Comparison of ENCODE assay signal across 13 cellular contexts in genomic region chr15:40904552-40905201, GRCh38. TPM values are rescaled to one million over a fixed set of nuclear protein-coding genes. Genes with fewer than 3 reads are reported as not detected.
DNase-seq lines count a peak whose midpoint lies in the region; ATAC-seq and TF ChIP-seq lines count a peak whose summit lies in the region.
"Had no signal": no experiment of that assay in that cellular context is flagged by ENCODE, and none has a peak within 500 bp of the region (broad histone marks: within the 10 kb centered on the region; RNA-seq: fewer than 3 reads in every experiment).

No MANE protein-coding gene starts in this region.

- H3K4me3 ChIP-seq in heart right ventricle: no peak overlapping the region
- no peak overlapping the region for H3K4me3 ChIP-seq in right atrium auricular region
- H3K4me3 ChIP-seq in upper lobe of right lung: no peak overlapping the region
- H3K4me3 ChIP-seq: MG63, suprapubic skin had no signal

- peaks cover 93% of the 10 kb centered on the region for H3K4me1 Mint-ChIP-seq in dendritic cell treated with granulocyte-macrophage colony-stimulating factor and Interleukin-4, amounts not matched to agents 40 ng/mL and 50 ng/mL, for 4 days (ENCODE audit: low read depth)
- H3K4me1 Mint-ChIP-seq in natural killer cell: peaks cover 24 to 57% of the 10 kb centered on the region in 2 donors
- H3K4me1 Mint-ChIP-seq in type B pancreatic cell (ENCODE audit: unreplicated experiment): peaks cover 12% of the 10 kb centered on the region

- peaks cover 16 to 83% (median 61%) of the 10 kb centered on the region in 9 donors for H3K4me1 ChIP-seq in heart right ventricle
- H3K4me1 ChIP-seq in right atrium auricular region: peaks cover 0 to 53% of the 10 kb centered on the region in 2 donors
- peaks cover 42% of the 10 kb centered on the region for H3K4me1 ChIP-seq in upper lobe of right lung

- H3K9me3 ChIP-seq in heart right ventricle (no peaks in the 10 kb centered on the region), right atrium auricular region (no peaks in the 10 kb centered on the region), upper lobe of right lung (no peaks in the 10 kb centered on the region)
- H3K9me3 ChIP-seq: MG63, suprapubic skin had no signal

- no peak overlapping the region for H3K4me3 Mint-ChIP-seq in dendritic cell treated with granulocyte-macrophage colony-stimulating factor and Interleukin-4, amounts not matched to agents 40 ng/mL and 50 ng/mL, for 4 days
- H3K4me3 Mint-ChIP-seq in natural killer cell (no peak overlapping the region), type B pancreatic cell (no peak overlapping the region)
- H3K4me3 Mint-ChIP-seq: activated naive CD4-positive, alpha-beta T cell treated with anti-CD3 and anti-CD28 coated beads, Interleukin-2, amount 10 ng/mL, durations not matched to agents 7 days and 5 days had no signal

- H3K36me3 Mint-ChIP-seq in dendritic cell treated with granulocyte-macrophage colony-stimulating factor and Interleukin-4, amounts not matched to agents 40 ng/mL and 50 ng/mL, for 4 days (ENCODE audit: low read depth): peaks cover 62% of the 10 kb centered on the region
- no peaks in the 10 kb centered on the region for H3K36me3 Mint-ChIP-seq in natural killer cell
- peaks cover 11% of the 10 kb centered on the region for H3K36me3 Mint-ChIP-seq in type B pancreatic cell

- CTCF ChIA-PET in HEK293T (lab: Yijun Ruan, JAX): interaction anchor here (0.5 to 5.0 kb wide), 11 partner anchors 10 to 517 kb away, joined by 3 to 32 read pairs (median 3); partner anchors contain the start of gene VPS18

- H3K36me3 ChIP-seq in heart right ventricle (peaks cover 0 to 49% (median 28%) of the 10 kb centered on the region in 9 donors), right atrium auricular region (peaks cover 37% of the 10 kb centered on the region), upper lobe of right lung (peaks cover 40% of the 10 kb centered on the region)

- ATAC-seq in heart right ventricle (no peak), natural killer cell (no peak), upper lobe of right lung (no peak)

- no peaks in the 10 kb centered on the region for H3K9me3 Mint-ChIP-seq in dendritic cell treated with granulocyte-macrophage colony-stimulating factor and Interleukin-4, amounts not matched to agents 40 ng/mL and 50 ng/mL, for 4 days
- H3K9me3 Mint-ChIP-seq in natural killer cell: no peaks in the 10 kb centered on the region
- no peaks in the 10 kb centered on the region for H3K9me3 Mint-ChIP-seq in type B pancreatic cell
- H3K9me3 Mint-ChIP-seq: activated naive CD4-positive, alpha-beta T cell treated with anti-CD3 and anti-CD28 coated beads, Interleukin-2, amount 10 ng/mL, durations not matched to agents 7 days and 5 days; nephron had no signal

- 69 to 83% methylated on average over 7 of the region's 7 CpGs for WGBS in heart right ventricle, 2 donors

- peak overlapping the region in 7 of 10 donors; percentile 15 to 100 (median 99) for H3K27ac ChIP-seq in heart right ventricle
- peak overlapping the region in 1 of 2 donors; percentile 4 for H3K27ac ChIP-seq in right atrium auricular region
- H3K27ac ChIP-seq in upper lobe of right lung: peak overlapping the region; percentile 80

- POLR2A ChIA-PET in HEK293T (lab: Yijun Ruan, JAX): interaction anchor here (0.9 to 2.0 kb wide), 2 partner anchors 48 to 49 kb away, joined by 3 to 11 read pairs; partner anchors contain the start of gene CHAC1

- H3K27ac Mint-ChIP-seq in dendritic cell treated with granulocyte-macrophage colony-stimulating factor and Interleukin-4, amounts not matched to agents 40 ng/mL and 50 ng/mL, for 4 days: peak overlapping the region; percentile 20
- H3K27ac Mint-ChIP-seq in natural killer cell (peak overlapping the region; percentile 27 to 67), type B pancreatic cell (no peak overlapping the region)

- intact Hi-C loops in heart right ventricle (cut with DNase I) (loop anchor here (1.0 to 10.0 kb wide), 12 partner anchors 38 to 428 kb away; partner anchors contain the start of genes INO80 (in 3 of the 10), NUSAP1 (in 1 of the 10) and OIP5 (in 1 of the 10)), natural killer cell (cut with micrococcal nuclease) (loop anchor here (1.0 kb wide), 1 partner anchor 118 kb away; no protein-coding TSS in a partner anchor), upper lobe of right lung (cut with DNase I) (loop anchor here (5.0 to 10.0 kb wide), 2 partner anchors 118 to 270 kb away; no protein-coding TSS in a partner anchor)
- intact Hi-C loops in dendritic cell treated with granulocyte-macrophage colony-stimulating factor and Interleukin-4, amounts not matched to agents 40 ng/mL and 50 ng/mL, for 4 days (cut with micrococcal nuclease): loop anchor here (1.0 to 5.0 kb wide), 3 partner anchors 38 to 281 kb away; no protein-coding TSS in a partner anchor

- no peak for DNase-seq in heart right ventricle
- DNase-seq in right atrium auricular region (ENCODE audit: low spot score): no peak
- no peak for DNase-seq in natural killer cell
- DNase-seq in upper lobe of right lung: peak; percentile 51
- DNase-seq in type B pancreatic cell (ENCODE audit: extremely low spot score, unreplicated experiment): no peak
- DNase-seq in HEK293T (ENCODE audit: extremely low spot score): no peak
- DNase-seq in ureter (ENCODE audit: low spot score): no peak

- H3K27me3 Mint-ChIP-seq in dendritic cell treated with granulocyte-macrophage colony-stimulating factor and Interleukin-4, amounts not matched to agents 40 ng/mL and 50 ng/mL, for 4 days: no peaks in the 10 kb centered on the region
- H3K27me3 Mint-ChIP-seq in natural killer cell (ENCODE audit: low read depth in 2 of 2) (no peaks in the 10 kb centered on the region), type B pancreatic cell (no peaks in the 10 kb centered on the region)

- no peaks in the 10 kb centered on the region for H3K27me3 ChIP-seq in heart right ventricle
- H3K27me3 ChIP-seq in right atrium auricular region: no peaks in the 10 kb centered on the region
- no peaks in the 10 kb centered on the region for H3K27me3 ChIP-seq in upper lobe of right lung
- H3K27me3 ChIP-seq: MG63, suprapubic skin had no signal

- TF ChIP-seq CTCF in heart right ventricle (IDR thresholded peaks at IDR 0.05): no peak
- no peak for TF ChIP-seq CTCF in right atrium auricular region (IDR thresholded peaks at IDR 0.05)
- no peak for TF ChIP-seq CTCF in natural killer cell (IDR thresholded peaks at IDR 0.05)
- no peak for TF ChIP-seq CTCF in upper lobe of right lung (IDR thresholded peaks at IDR 0.05)
- TF ChIP-seq CTCF in type B pancreatic cell (conservative IDR thresholded peaks at IDR 0.05): no peak

TF ChIP-seq in HEK293T, 16 proteins besides CTCF, POLR2A, EP300 and RAD21:
- TF ChIP-seq FOXA1 (IDR thresholded peaks at IDR 0.05): no peak
- no peak for TF ChIP-seq NFRKB (IDR thresholded peaks at IDR 0.05)
- no peak for TF ChIP-seq SP1 (IDR thresholded peaks at IDR 0.05)
- no peak for TF ChIP-seq ELF4 (IDR thresholded peaks at IDR 0.05)
- TF ChIP-seq BHLHE40 (IDR thresholded peaks at IDR 0.05; ENCODE audit: borderline replicate concordance): no peak
- no peak for TF ChIP-seq SUZ12 (IDR thresholded peaks at IDR 0.05)
- no peak for TF ChIP-seq FOXK2 (IDR thresholded peaks at IDR 0.05)
- no peak for TF ChIP-seq PKNOX1 (IDR thresholded peaks at IDR 0.05)
- no peak for TF ChIP-seq LEF1 (IDR thresholded peaks at IDR 0.05; ENCODE audit: borderline replicate concordance)
- no peak for TF ChIP-seq HDGF (IDR thresholded peaks at IDR 0.05; ENCODE audit: borderline replicate concordance)
- no peak for TF ChIP-seq CTBP1 (IDR thresholded peaks at IDR 0.05; ENCODE audit: borderline replicate concordance)
- TF ChIP-seq FOXM1 (IDR thresholded peaks at IDR 0.05; ENCODE audit: borderline replicate concordance): no peak
- TF ChIP-seq ZNF384 (IDR thresholded peaks at IDR 0.05): no peak
- TF ChIP-seq L3MBTL2 (conservative IDR thresholded peaks at IDR 0.05): no peak
- TF ChIP-seq ARNT (IDR thresholded peaks at IDR 0.05): no peak
- no peak for TF ChIP-seq TARDBP (IDR thresholded peaks at IDR 0.05)

RNA-seq across cellular contexts. Expression of gene VPS18, which starts 10.4 kb away (rescaled TPM):
- total RNA-seq in heart right ventricle: 10 to 100 TPM; 16.0 to 25.0 (median 21.5) TPM
- 10 to 100 TPM; 10.5 to 12.2 TPM for polyA plus RNA-seq in heart right ventricle
- 10 to 100 TPM; 18.1 to 26.1 TPM for total RNA-seq in right atrium auricular region
- 10 to 100 TPM; 30.8 to 35.6 (median 34.1) TPM for total RNA-seq in natural killer cell
- 24.5 TPM for total RNA-seq in upper lobe of right lung
- total RNA-seq in type B pancreatic cell (ENCODE audit: low replicate concordance): 25.6 and 37.2 TPM in 2 replicates
- 30.0 TPM for total RNA-seq in ureter

RNA-seq across cellular contexts. Expression of gene DLL4, which starts 24.5 kb away (rescaled TPM):
- total RNA-seq in heart right ventricle (10 to 100 TPM in 8 of 10 donors, 1 to 10 TPM in 2; 6.5 to 24.8 (median 16.6) TPM), right atrium auricular region (1 to 10 TPM; 7.5 to 9.8 TPM), natural killer cell (under 1 TPM in 2 of 3 donors, not detected in 1; 0.10 to 0.16 TPM), upper lobe of right lung (22.0 TPM), type B pancreatic cell (ENCODE audit: low replicate concordance) (2.9 and 5.9 TPM in 2 replicates), ureter (15.2 TPM)
- 10 to 100 TPM in 1 of 2 donors, 1 to 10 TPM in 1; 8.7 to 10.2 TPM for polyA plus RNA-seq in heart right ventricle

RNA-seq across cellular contexts. Expression of gene RHOV, which starts 30.6 kb away (rescaled TPM):
- not detected for total RNA-seq in heart right ventricle
- under 1 TPM in 1 of 2 donors, not detected in 1; 0.03 TPM for polyA plus RNA-seq in heart right ventricle
- total RNA-seq in right atrium auricular region: not detected
- total RNA-seq in natural killer cell: not detected
- not detected for total RNA-seq in upper lobe of right lung
- total RNA-seq in type B pancreatic cell (ENCODE audit: low replicate concordance): 19.3 and 43.3 TPM in 2 replicates
- total RNA-seq in ureter: 31.4 TPM
- total RNA-seq: pulmonary artery endothelial cell had no signal

RNA-seq across cellular contexts. Expression of gene CHAC1, which starts 48.6 kb away (rescaled TPM):
- 1 to 10 TPM in 7 of 10 donors, under 1 TPM in 3; 0.31 to 4.8 (median 1.7) TPM for total RNA-seq in heart right ventricle
- 1 to 10 TPM; 1.7 to 7.6 TPM for polyA plus RNA-seq in heart right ventricle
- 10 to 100 TPM; 11.9 to 36.1 TPM for total RNA-seq in right atrium auricular region
- total RNA-seq in natural killer cell: 1 to 10 TPM in 2 of 3 donors, not detected in 1; 1.1 to 1.7 TPM
- total RNA-seq in upper lobe of right lung: 4.4 TPM
- total RNA-seq in type B pancreatic cell (ENCODE audit: low replicate concordance): 7.8 and 12.9 TPM in 2 replicates
- total RNA-seq in ureter: 9.2 TPM

Comparison
In these comparisons a context has a peak if more than half of its experiments do, and no peak if none do; other contexts are left out.
1. RNA of gene RHOV, which starts 30.6 kb away (total RNA-seq): 31.4 TPM in ureter (single experiment) and 19.3 to 43.3 TPM in type B pancreatic cell; not detected in upper lobe of right lung (single experiment), not detected in right atrium auricular region, not detected in heart right ventricle and not detected in natural killer cell; every median in the first group is over 10 times any median in the second.